Comparison of ENCODE assay signal across 8 cellular contexts in the genomic region with DNA sequence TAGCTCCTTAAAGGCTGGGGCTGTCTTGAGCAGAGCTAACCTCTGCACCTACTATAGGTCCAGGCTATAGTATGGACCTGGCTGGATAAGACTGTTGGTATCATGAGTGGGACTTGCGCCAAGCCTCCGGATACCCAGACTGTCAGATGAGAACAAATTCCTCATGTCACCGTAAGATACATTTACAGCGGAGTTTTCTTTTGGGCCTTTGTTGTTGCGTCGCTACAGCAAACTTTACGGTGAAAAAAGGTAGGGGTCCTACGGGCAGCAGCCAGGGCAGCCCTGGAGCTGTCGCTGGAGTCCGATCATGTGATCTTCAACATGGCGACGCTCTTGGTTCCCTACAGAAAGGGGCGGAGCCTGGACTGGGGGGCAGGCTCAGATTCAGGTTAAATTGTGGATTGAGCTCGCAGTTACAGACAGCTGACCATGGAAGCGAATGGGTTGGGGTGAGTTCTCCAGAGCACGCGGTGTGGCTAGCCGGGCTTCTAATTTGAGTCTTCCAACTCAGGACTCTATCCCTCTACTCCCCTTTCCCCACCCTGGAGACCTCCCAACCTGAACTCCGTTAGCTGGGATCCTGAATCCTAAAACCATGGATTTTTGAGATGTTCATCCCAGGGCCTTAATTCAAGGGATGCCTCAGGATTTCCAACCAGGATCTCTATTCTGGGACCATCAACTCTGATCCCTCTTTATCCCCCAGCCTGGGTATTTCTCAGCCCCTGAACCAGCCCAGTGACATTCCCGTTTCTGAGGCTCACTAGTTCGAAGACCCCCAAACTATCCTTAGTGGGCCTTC. TPM values are rescaled to one million over a fixed set of nuclear protein-coding genes. Genes with fewer than 3 reads are reported as not detected.
DNase-seq lines count a peak whose midpoint lies in the region; ATAC-seq and TF ChIP-seq lines count a peak whose summit lies in the region.

A gene (plus strand): TSS at position 418 of the 802 bp plus-strand sequence. CDS start 12 bp downstream, at position 430.

- TF ChIP-seq POLR2A in Peyer's patch (IDR thresholded peaks at IDR 0.05) = peak; percentile 31 to 53
- TF ChIP-seq POLR2A in esophagus muscularis mucosa (IDR thresholded peaks at IDR 0.05; ENCODE audit: low read depth) = no peak

- intact Hi-C loops in esophagus muscularis mucosa (cut with DNase I) = loop anchor here (5.0 to 10.0 kb wide), 3 partner anchors 193 to 480 kb away; a partner anchor contains a TSS

- DNase-seq in DMS 273 treated with DMSO at 0.1 percent for 48 hours (lab: John Stamatoyannopoulos, UW) (peak; percentile 96), KBM-7 (peak; percentile 98), Peyer's patch (peak; percentile 87 to 97 (median 95)), esophagus muscularis mucosa (ENCODE audit: extremely low spot score) (peak; percentile 98)
- DNase-seq in activated T-cell treated with anti-CD3 and anti-CD28 coated beads, Interleukin-2, amount 50 U/mL, for 48 hours = peak; percentile 92 to 95
- peak; percentile 81 to 83 for DNase-seq in stimulated activated CD8-positive, alpha-beta memory T cell treated with anti-CD3 and anti-CD28 coated beads, Interleukin-7, amount 100 ng/mL, for 4 hours (ENCODE audit: low read depth in 2 of 2)

- TF ChIP-seq EP300 in esophagus muscularis mucosa (IDR thresholded peaks at IDR 0.05) = no peak

- in situ Hi-C loops in KBM-7 (cut with MboI; ENCODE audit: low pct_unique_long_range_greater_than_20kb, low sequenced_read_pairs) = loop anchor here (10.0 kb wide), 2 partner anchors 283 to 483 kb away; a partner anchor contains a TSS

- H3K4me3 ChIP-seq in Peyer's patch (peak within 1 kb of the TSS; percentile 82 to 92 (median 86)), esophagus muscularis mucosa (peak within 1 kb of the TSS; percentile 74 to 99 (median 96)), muscle layer of duodenum (ENCODE audit: low read depth in 1 of 2, low read length in 2 of 2) (peak within 1 kb of the TSS; percentile 90 to 98)

- no peaks in the 10 kb centered on the region for H3K9me3 ChIP-seq in Peyer's patch
- no peaks in the 10 kb centered on the region for H3K9me3 ChIP-seq in esophagus muscularis mucosa
- H3K9me3 ChIP-seq in muscle layer of duodenum (ENCODE audit: control insufficient read depth in 1 of 2, low read length in 2 of 2) = no peaks in the 10 kb centered on the region

- WGBS in esophagus muscularis mucosa = 2% methylated on average over 21 of the region's 21 CpGs

- H3K27me3 ChIP-seq in Peyer's patch (no peaks in the 10 kb centered on the region), esophagus muscularis mucosa (no peaks in the 10 kb centered on the region), muscle layer of duodenum (ENCODE audit: low read depth, low read length) (no peaks in the 10 kb centered on the region)

- peak within 1 kb of the TSS; percentile 80 to 88 (median 88) for H3K27ac ChIP-seq in Peyer's patch
- peak within 1 kb of the TSS; percentile 78 to 90 (median 84) for H3K27ac ChIP-seq in esophagus muscularis mucosa (replicated peaks in 1 of 4)
- H3K27ac ChIP-seq in muscle layer of duodenum (ENCODE audit: low read length) = peak within 1 kb of the TSS; percentile 94

- TF ChIP-seq CTCF in Peyer's patch (IDR thresholded peaks at IDR 0.05) (no peak), esophagus muscularis mucosa (IDR thresholded peaks at IDR 0.05) (peak in 1 of 3 experiments; percentile 26)

- peak; percentile 55 for ATAC-seq in GM21717 (IDR thresholded peaks at IDR 0.05; ENCODE audit: unreplicated experiment)

- H3K36me3 ChIP-seq in Peyer's patch (peaks cover 0 to 34% (median 0%) of the 10 kb centered on the region in 3 donors), esophagus muscularis mucosa (peaks cover 17 to 54% (median 47%) of the 10 kb centered on the region in 4 donors), muscle layer of duodenum (ENCODE audit: control insufficient read depth in 1 of 2, insufficient read depth in 2 of 2, low read length in 2 of 2) (peaks cover 20 to 38% of the 10 kb centered on the region in 2 donors)

- peaks cover 5 to 43% (median 25%) of the 10 kb centered on the region in 4 donors for H3K4me1 ChIP-seq in Peyer's patch
- peaks cover 33 to 58% (median 55%) of the 10 kb centered on the region in 4 donors for H3K4me1 ChIP-seq in esophagus muscularis mucosa
- H3K4me1 ChIP-seq in muscle layer of duodenum (ENCODE audit: control insufficient read depth in 1 of 2, insufficient read depth in 2 of 2, low read length in 2 of 2) = peaks cover 16 to 48% of the 10 kb centered on the region in 2 donors

RNA-seq across cellular contexts. Expression of the gene that starts here (rescaled TPM):
- total RNA-seq in Peyer's patch (10 to 100 TPM; 43.4 to 56.6 (median 51.3) TPM), esophagus muscularis mucosa (10 to 100 TPM; 84.3 to 90.2 (median 89.3) TPM)

Comparison
In these comparisons a context has a peak if more than half of its experiments do, and no peak if none do; other contexts are left out.
1. Peak in every context shown above with its lines: DNase-seq, ATAC-seq, H3K4me3 ChIP-seq and H3K27ac ChIP-seq.